ENCODE assay signal across 8 cellular contexts in genomic region chr12:67067453-67068203, GRCh38.
DNase-seq lines count a peak whose midpoint lies in the region; ATAC-seq and TF ChIP-seq lines count a peak whose summit lies in the region.

No MANE protein-coding gene starts in this region.

- no peak overlapping the region for H3K27ac ChIP-seq in BLaER1
- H3K27ac ChIP-seq in KMS-11: peak overlapping the region; percentile 41; the same call in 1 of the 2 replicates
- H3K27ac ChIP-seq in mucosa of rectum (ENCODE audit: low read depth in 2 of 2, low read length in 2 of 2): no peak overlapping the region
- H3K27ac ChIP-seq in A673 (ENCODE audit: low read depth, low read length, poor library complexity, severe bottlenecking): no peak overlapping the region

- no peak for ATAC-seq in HG02973 (IDR thresholded peaks at IDR 0.05; ENCODE audit: unreplicated experiment)

- H2AFZ ChIP-seq in KMS-11 (ENCODE audit: low read depth): peak overlapping the region; percentile 86

- H3K79me2 ChIP-seq in KMS-11 (ENCODE audit: insufficient read depth, low read depth): no peaks in the 10 kb centered on the region; the same call in 1 of the 2 replicates

- TF ChIP-seq CTCF in KMS-11 (conservative IDR thresholded peaks at IDR 0.05; ENCODE audit: low read depth, low read length): no peak
- TF ChIP-seq CTCF in astrocyte of the cerebellum (IDR thresholded peaks at IDR 0.05; ENCODE audit: low read depth, low read length, missing control alignments): no peak
- no peak for TF ChIP-seq CTCF in A673 (conservative IDR thresholded peaks at IDR 0.05; ENCODE audit: low read depth, low read length)

- H3K9ac ChIP-seq in BLaER1: peak overlapping the region; percentile 87
- H3K9ac ChIP-seq in KMS-11: peak overlapping the region; percentile 75
- H3K9ac ChIP-seq in mucosa of rectum (ENCODE audit: low read depth in 1 of 2, low read length in 2 of 2): no peak overlapping the region

- H4K20me1 ChIP-seq in BLaER1 (peaks cover 26% of the 10 kb centered on the region), KMS-11 (ENCODE audit: insufficient read depth) (no peaks in the 10 kb centered on the region)

- POLR2A ChIA-PET in A673 (lab: Charles Lee; ENCODE audit: low non-redundant PET): no interaction called here

- H3K4me1 ChIP-seq in BLaER1 (peaks cover 22% of the 10 kb centered on the region), KMS-11 (ENCODE audit: low read depth, poor library complexity, severe bottlenecking) (peaks cover 21% of the 10 kb centered on the region), mucosa of rectum (ENCODE audit: control insufficient read depth in 2 of 2, insufficient read depth in 2 of 2, low read length in 2 of 2) (peaks cover 5 to 11% of the 10 kb centered on the region in 2 donors), A673 (ENCODE audit: insufficient read depth, low read length, poor library complexity, severe bottlenecking) (no peaks in the 10 kb centered on the region)

- CTCF ChIA-PET in A673 (lab: Charles Lee): no interaction called here

- no TSS peak for BruUV-seq in A673 (replicated peaks; lab: Mats Ljungman, UMichigan)

- H3K4me3 ChIP-seq in BLaER1 (peak overlapping the region; percentile 92), KMS-11 (IDR thresholded peaks at IDR 0.05; ENCODE audit: insufficient read depth, low read depth, low read length) (peak overlapping the region; percentile 47), astrocyte of the cerebellum (ENCODE audit: low read depth, low read length) (peak overlapping the region; percentile 50), mucosa of rectum (ENCODE audit: low read length in 2 of 2) (peak overlapping the region; percentile 52 to 58), A673 (ENCODE audit: low read depth, low read length, poor library complexity, severe bottlenecking) (no peak overlapping the region)

- no peaks in the 10 kb centered on the region for H3K27me3 ChIP-seq in BLaER1
- no peaks in the 10 kb centered on the region for H3K27me3 ChIP-seq in KMS-11 (ENCODE audit: insufficient read depth, low read depth)
- peaks cover 10 to 11% of the 10 kb centered on the region in 2 donors for H3K27me3 ChIP-seq in mucosa of rectum (ENCODE audit: control insufficient read depth in 2 of 2, insufficient read depth in 2 of 2, low read length in 2 of 2)
- H3K27me3 ChIP-seq in A673 (replicated peaks; ENCODE audit: insufficient read depth, low read depth, low read length, poor library complexity): peaks cover 66% of the 10 kb centered on the region

- in situ Hi-C loops in astrocyte of the cerebellum (cut with HindIII; ENCODE audit: low sequenced_read_pairs): no loop called here

- H3K9me3 ChIP-seq in BLaER1: no peaks in the 10 kb centered on the region
- H3K9me3 ChIP-seq in mucosa of rectum (ENCODE audit: control insufficient read depth in 2 of 2, low read length in 2 of 2): no peaks in the 10 kb centered on the region
- no peaks in the 10 kb centered on the region for H3K9me3 ChIP-seq in A673 (ENCODE audit: low read depth, low read length, poor library complexity, severe bottlenecking)

- intact Hi-C loops in A673 (cut with micrococcal nuclease; ENCODE audit: unreplicated experiment): no loop called here

- DNase-seq in astrocyte of the cerebellum (ENCODE audit: low read depth): no peak
- DNase-seq in A673 (ENCODE audit: low spot score): no peak
- DNase-seq in NOMO-1 treated with dmso at 0.1 percent for 144 hours (lab: John Stamatoyannopoulos, UW; ENCODE audit: unreplicated experiment): no peak
- no peak for DNase-seq in stimulated activated CD4-positive, alpha-beta T cell treated with anti-CD3 and anti-CD28 coated beads, Interleukin-4, amount 100 ng/mL, for 1 hour

- H3K36me3 ChIP-seq in BLaER1: no peaks in the 10 kb centered on the region
- H3K36me3 ChIP-seq in KMS-11 (ENCODE audit: insufficient read depth): no peaks in the 10 kb centered on the region
- no peaks in the 10 kb centered on the region for H3K36me3 ChIP-seq in mucosa of rectum (ENCODE audit: control insufficient read depth in 2 of 2, insufficient read depth in 2 of 2, low read length in 2 of 2)
- no peaks in the 10 kb centered on the region for H3K36me3 ChIP-seq in A673 (ENCODE audit: insufficient read depth, low read length, poor library complexity, severe bottlenecking)

- H3K4me2 ChIP-seq in BLaER1 (peak overlapping the region; percentile 88), KMS-11 (peak overlapping the region; percentile 75)

Comparison
In these comparisons a context has a peak if more than half of its experiments do, and no peak if none do; other contexts are left out.
1. H3K9ac ChIP-seq: peak in BLaER1 (single experiment) and KMS-11 (single experiment); none in mucosa of rectum (0 of 2).